15 cellular contexts compared by ENCODE assay signal in genomic region chr7:137867289-137867688, GRCh38. TPM values are rescaled to one million over a fixed set of nuclear protein-coding genes. Genes with fewer than 3 reads are reported as not detected.
"Had no signal": no experiment of that assay in that cellular context is flagged by ENCODE, and none has a peak within 500 bp of the region (broad histone marks: within the 10 kb centered on the region; RNA-seq: fewer than 3 reads in every experiment).

No MANE protein-coding gene starts in this region.

- H3K4me3 ChIP-seq: coronary artery had no signal

- H3K4me1 Mint-ChIP-seq: endodermal cell; immature natural killer cell; naive thymus-derived CD8-positive, alpha-beta T cell had no signal

- H3K4me3 Mint-ChIP-seq: endodermal cell; immature natural killer cell; naive thymus-derived CD8-positive, alpha-beta T cell had no signal

- H3K27me3 Mint-ChIP-seq: naive thymus-derived CD8-positive, alpha-beta T cell had no signal

- H3K4me1 ChIP-seq: foreskin keratinocyte had no signal

- H3K9me3 Mint-ChIP-seq: immature natural killer cell had no signal

- DNase-seq: caudate nucleus; effector CD4-positive, alpha-beta T cell; endodermal cell; erythroblast; foreskin keratinocyte; immature natural killer cell; mesendoderm; naive thymus-derived CD8-positive, alpha-beta T cell; posterior cingulate gyrus; small intestine; stimulated activated CD4-positive, alpha-beta T cell treated with anti-CD3 and anti-CD28 coated beads, Interleukin-12 subunit alpha, Interleukin-12 subunit beta, amount 100 ng/mL, for 4 hours; stimulated activated naive CD4-positive, alpha-beta T cell treated with Interleukin-2 at 50 U/mL for 16 hours; trophoblast cell had no signal

- H3K27ac Mint-ChIP-seq: endodermal cell; naive thymus-derived CD8-positive, alpha-beta T cell had no signal

- H3K27ac ChIP-seq: coronary artery, foreskin keratinocyte had no signal

- ATAC-seq: foreskin keratinocyte; naive thymus-derived CD8-positive, alpha-beta T cell; sciatic nerve had no signal

- H3K27me3 ChIP-seq: foreskin keratinocyte had no signal

RNA-seq across cellular contexts. Expression of gene DGKI, which starts 20.5 kb away (rescaled TPM):
- total RNA-seq: foreskin keratinocyte; naive thymus-derived CD8-positive, alpha-beta T cell had no signal
- polyA plus RNA-seq: foreskin keratinocyte, immature natural killer cell had no signal
